In the genomic region with DNA sequence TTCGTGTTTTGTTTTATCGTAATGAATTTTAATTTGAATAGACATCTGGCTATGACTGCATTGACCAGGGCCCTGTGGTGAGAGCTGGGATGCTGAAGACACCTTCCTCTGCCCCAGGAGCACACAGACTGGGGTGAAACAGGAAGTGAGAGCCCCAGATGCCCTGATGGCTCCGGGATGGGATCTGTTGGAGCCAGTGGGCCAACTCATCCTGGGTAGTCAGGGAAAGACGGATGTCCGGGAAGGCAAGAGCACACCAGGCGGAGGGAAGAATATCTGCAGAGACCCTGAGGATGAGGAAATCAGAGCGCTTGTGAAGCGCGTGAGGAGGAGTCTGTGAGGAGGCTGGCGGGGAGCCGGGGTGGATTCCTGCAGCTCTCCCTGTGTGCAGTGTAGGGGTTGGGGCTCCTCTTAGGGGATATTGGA, we compare ENCODE assay signal across 9 cellular contexts.
A peak's percentile ranks its signal among the peaks of the same experiment; 100 is the strongest.
DNase-seq lines count a peak whose midpoint lies in the region; ATAC-seq and TF ChIP-seq lines count a peak whose summit lies in the region.
"Had no signal": no experiment of that assay in that cellular context is flagged by ENCODE, and none has a peak within 500 bp of the region (broad histone marks: within the 10 kb centered on the region; RNA-seq: fewer than 3 reads in every experiment).

No MANE protein-coding gene starts in this region.

- TF ChIP-seq CTCF in choroid plexus epithelial cell (conservative IDR thresholded peaks at IDR 0.05; ENCODE audit: low read depth, low read length) (peak; percentile 69), lower lobe of right lung (IDR thresholded peaks at IDR 0.05) (peak; percentile 23), thyroid gland (IDR thresholded peaks at IDR 0.05) (no peak)

- H3K9me3 ChIP-seq in lower lobe of right lung (no peaks in the 10 kb centered on the region), thyroid gland (no peaks in the 10 kb centered on the region)

- DNase-seq in DMS53 (lab: John Stamatoyannopoulos, UW) (peak; percentile 85), DMS53 treated with DMSO at 0.1 percent for 48 hours (lab: John Stamatoyannopoulos, UW; ENCODE audit: unreplicated experiment) (no peak), choroid plexus epithelial cell (ENCODE audit: low read depth) (peak; percentile 91), lower lobe of right lung (no peak), thyroid gland (no peak), NCI-H1105 (lab: John Stamatoyannopoulos, UW) (no peak), immature natural killer cell (no peak)
- DNase-seq: activated T-cell treated with anti-CD3 and anti-CD28 coated beads, Interleukin-2, amount 50 U/mL, for 4 hours had no signal

- H3K4me3 ChIP-seq in choroid plexus epithelial cell (ENCODE audit: low read depth, low read length) = peak overlapping the region; percentile 25
- peak overlapping the region; percentile 39 for H3K4me3 ChIP-seq in lower lobe of right lung
- H3K4me3 ChIP-seq in thyroid gland (replicated peaks in 1 of 3) = no peak overlapping the region

- peaks cover 21 to 27% of the 10 kb centered on the region in 2 donors for H3K4me1 Mint-ChIP-seq in immature natural killer cell

- WGBS in thyroid gland, 2 donors = 61 to 72% methylated on average over 11 of the region's 11 CpGs

- H3K36me3 ChIP-seq in lower lobe of right lung (peaks cover 6% of the 10 kb centered on the region), thyroid gland (no peaks in the 10 kb centered on the region)

- ATAC-seq in lower lobe of right lung (peak; percentile 48 to 68), GM19035 (IDR thresholded peaks at IDR 0.05; ENCODE audit: unreplicated experiment) (no peak)
- ATAC-seq: activated T-cell treated with anti-CD3 and anti-CD28 coated beads, Interleukin-2, amount 50 U/mL, for 4 hours had no signal

- peaks cover 53% of the 10 kb centered on the region for H3K4me1 ChIP-seq in lower lobe of right lung
- peaks cover 15 to 41% of the 10 kb centered on the region in 2 donors for H3K4me1 ChIP-seq in thyroid gland

- H3K36me3 Mint-ChIP-seq in immature natural killer cell = peaks cover 8 to 17% (median 13%) of the 10 kb centered on the region in 3 donors

- H3K4me3 Mint-ChIP-seq in immature natural killer cell = no peak overlapping the region
- H3K4me3 Mint-ChIP-seq: activated T-cell treated with anti-CD3 and anti-CD28 coated beads, Interleukin-2, amount 50 U/mL, for 4 hours had no signal

- peak overlapping the region; percentile 82 for H3K27ac ChIP-seq in lower lobe of right lung
- H3K27ac ChIP-seq in thyroid gland = peak overlapping the region; percentile 58 to 78 (median 73)

- no peaks in the 10 kb centered on the region for H3K9me3 Mint-ChIP-seq in immature natural killer cell
- H3K9me3 Mint-ChIP-seq: activated T-cell treated with anti-CD3 and anti-CD28 coated beads, Interleukin-2, amount 50 U/mL, for 4 hours had no signal

- peak overlapping the region in 2 of 6 donors; percentile 9 to 73 for H3K27ac Mint-ChIP-seq in immature natural killer cell

- H3K27me3 ChIP-seq in lower lobe of right lung (ENCODE audit: low read depth) (no peaks in the 10 kb centered on the region), thyroid gland (no peaks in the 10 kb centered on the region)

- H3K27me3 Mint-ChIP-seq in immature natural killer cell (ENCODE audit: low read depth in 3 of 3) = peaks cover 0 to 2% (median 0%) of the 10 kb centered on the region in 3 donors

- intact Hi-C loops in lower lobe of right lung (cut with DNase I) = no loop called here
- intact Hi-C loops in thyroid gland (cut with DNase I) = no loop called here

- TF ChIP-seq POLR2A in thyroid gland (IDR thresholded peaks at IDR 0.05) = no peak

Comparison
In these comparisons a context has a peak if more than half of its experiments do, and no peak if none do; other contexts are left out.
1. DNase-seq: peak in DMS53 (single experiment) and choroid plexus epithelial cell (single experiment); none in DMS53 treated with DMSO at 0.1 percent for 48 hours (single experiment), lower lobe of right lung (single experiment), thyroid gland (0 of 2), NCI-H1105 (single experiment) and immature natural killer cell (0 of 3).
2. H3K4me3 ChIP-seq: peak in choroid plexus epithelial cell (single experiment) and lower lobe of right lung (single experiment); none in thyroid gland (0 of 3).
3. CTCF ChIP-seq: peak in choroid plexus epithelial cell (single experiment) and lower lobe of right lung (single experiment); none in thyroid gland (0 of 6).